Comparison of ENCODE assay signal across 8 cellular contexts in genomic region chr2:24047703-24048033, GRCh38. TPM values are rescaled to one million over a fixed set of nuclear protein-coding genes. Genes with fewer than 3 reads are reported as not detected.
DNase-seq lines count a peak whose midpoint lies in the region; ATAC-seq and TF ChIP-seq lines count a peak whose summit lies in the region.

No MANE protein-coding gene starts in this region.

- TF ChIP-seq EP300 in esophagus muscularis mucosa (IDR thresholded peaks at IDR 0.05) = no peak

- H4K20me1 ChIP-seq in OCI-LY3 (ENCODE audit: insufficient read depth, low read length) = no peaks in the 10 kb centered on the region

- no peaks in the 10 kb centered on the region for H3K9me3 Mint-ChIP-seq in activated CD4-positive, alpha-beta T cell treated with anti-CD3 and anti-CD28 coated beads for 36 hours (ENCODE audit: low read depth)
- no peaks in the 10 kb centered on the region for H3K9me3 Mint-ChIP-seq in stimulated activated naive B cell treated with anti-CD40 and anti-IgM and Interleukin-4, amounts not matched to agents 10 μg/mL and 1 μg/mL and 100 μg/mL, for 72 hours

- no peaks in the 10 kb centered on the region for H3K36me3 ChIP-seq in OCI-LY3 (replicated peaks; ENCODE audit: low read depth, low read length)
- no peaks in the 10 kb centered on the region for H3K36me3 ChIP-seq in esophagus muscularis mucosa

- peak overlapping the region; percentile 62 for H3K4me3 ChIP-seq in OCI-LY3 (ENCODE audit: low read length)
- H3K4me3 ChIP-seq in esophagus muscularis mucosa = peak overlapping the region; percentile 74 to 88 (median 82)

- intact Hi-C loops in activated CD4-positive, alpha-beta T cell treated with anti-CD3 and anti-CD28 coated beads for 36 hours (cut with DNase I, micrococcal nuclease) = loop anchor here (1.0 to 5.0 kb wide), 8 partner anchors 29 to 746 kb away; partner anchors contain the start of genes ATAD2B (in 2 of the 2), SF3B6 (in 2 of the 2), UBXN2A (in 2 of the 2) and CENPO (in 1 of the 2)
- intact Hi-C loops in esophagus muscularis mucosa (cut with DNase I) = loop anchor here (5.0 to 10.0 kb wide), 2 partner anchors 35 to 123 kb away; partner anchors contain the start of genes ATAD2B and TP53I3

- no peak overlapping the region for H3K27ac ChIP-seq in OCI-LY3 (ENCODE audit: low read length)
- H3K27ac ChIP-seq in esophagus muscularis mucosa (replicated peaks in 1 of 4) = peak overlapping the region in 1 of 4 donors; percentile 85

- DNase-seq in activated CD4-positive, alpha-beta T cell treated with anti-CD3 and anti-CD28 coated beads for 36 hours = no peak
- DNase-seq in activated CD4-positive, alpha-beta T cell treated with anti-CD3 and anti-CD28 coated beads for 1 hour = no peak
- DNase-seq in esophagus muscularis mucosa (ENCODE audit: extremely low spot score) (no peak), middle frontal gyrus (ENCODE audit: extremely low spot score, low spot score) (no peak), retina (no peak)
- no peak for DNase-seq in stimulated activated naive B cell treated with anti-CD40 and anti-IgM and Interleukin-4, amounts not matched to agents 10 μg/mL and 1 μg/mL and 100 μg/mL, for 72 hours

- H3K27me3 Mint-ChIP-seq in activated CD4-positive, alpha-beta T cell treated with anti-CD3 and anti-CD28 coated beads for 36 hours = peaks cover 5% of the 10 kb centered on the region
- no peaks in the 10 kb centered on the region for H3K27me3 Mint-ChIP-seq in stimulated activated naive B cell treated with anti-CD40 and anti-IgM and Interleukin-4, amounts not matched to agents 10 μg/mL and 1 μg/mL and 100 μg/mL, for 72 hours

- H3K9ac ChIP-seq in OCI-LY3 (ENCODE audit: low read length) = peak overlapping the region; percentile 36

- H3K4me1 ChIP-seq in OCI-LY3 (ENCODE audit: low read length) (peaks cover 16% of the 10 kb centered on the region), esophagus muscularis mucosa (peaks cover 13 to 48% (median 38%) of the 10 kb centered on the region in 4 donors)

- peaks cover 17% of the 10 kb centered on the region for H3K79me2 ChIP-seq in OCI-LY3 (ENCODE audit: low read length)

- ATAC-seq in activated CD4-positive, alpha-beta T cell treated with anti-CD3 and anti-CD28 coated beads for 36 hours = peak; percentile 3
- no peak for ATAC-seq in stimulated activated naive B cell treated with anti-CD40 and anti-IgM and Interleukin-4, amounts not matched to agents 10 μg/mL and 1 μg/mL and 100 μg/mL, for 72 hours (replicated peaks)
- no peak for ATAC-seq in HG03521 (IDR thresholded peaks at IDR 0.05; ENCODE audit: unreplicated experiment)

- TF ChIP-seq POLR2A in esophagus muscularis mucosa (IDR thresholded peaks at IDR 0.05; ENCODE audit: low read depth) = no peak

- H2AFZ ChIP-seq in OCI-LY3 (ENCODE audit: low read depth, low read length) = peak overlapping the region; percentile 76

- TF ChIP-seq CTCF in OCI-LY3 (IDR thresholded peaks at IDR 0.05; ENCODE audit: low read depth, low read length) = no peak
- TF ChIP-seq CTCF in esophagus muscularis mucosa (IDR thresholded peaks at IDR 0.05) = no peak

- H3K9me3 ChIP-seq in OCI-LY3 (ENCODE audit: insufficient read depth, low read length) = no peaks in the 10 kb centered on the region
- H3K9me3 ChIP-seq in esophagus muscularis mucosa = no peaks in the 10 kb centered on the region

- peaks cover 1% of the 10 kb centered on the region for H3K36me3 Mint-ChIP-seq in activated CD4-positive, alpha-beta T cell treated with anti-CD3 and anti-CD28 coated beads for 36 hours (ENCODE audit: low read depth)
- peaks cover 3 to 7% of the 10 kb centered on the region in 2 donors for H3K36me3 Mint-ChIP-seq in stimulated activated naive B cell treated with anti-CD40 and anti-IgM and Interleukin-4, amounts not matched to agents 10 μg/mL and 1 μg/mL and 100 μg/mL, for 72 hours

- POLR2A ChIA-PET in activated CD4-positive, alpha-beta T cell treated with anti-CD3 and anti-CD28 coated beads for 36 hours (lab: Charles Lee) = interaction anchor here (0.5 to 1.9 kb wide), 10 partner anchors 23 to 611 kb away, joined by 3 to 34 read pairs (median 5); partner anchors contain the start of genes ATAD2B, FAM228B and SF3B6

- CTCF ChIA-PET in activated CD4-positive, alpha-beta T cell treated with anti-CD3 and anti-CD28 coated beads for 36 hours (lab: Charles Lee) = interaction anchor here (0.8 to 2.1 kb wide), 8 partner anchors 13 to 223 kb away, joined by 3 to 14 read pairs (median 5); partner anchors contain the start of genes ATAD2B, SF3B6 and TP53I3

- WGBS in esophagus muscularis mucosa = 51% methylated on average over 8 of the region's 8 CpGs

- peak overlapping the region; percentile 88 for H3K4me3 Mint-ChIP-seq in activated CD4-positive, alpha-beta T cell treated with anti-CD3 and anti-CD28 coated beads for 36 hours
- H3K4me3 Mint-ChIP-seq in stimulated activated naive B cell treated with anti-CD40 and anti-IgM and Interleukin-4, amounts not matched to agents 10 μg/mL and 1 μg/mL and 100 μg/mL, for 72 hours = peak overlapping the region; percentile 92 to 98

- peaks cover 25% of the 10 kb centered on the region for H3K4me1 Mint-ChIP-seq in activated CD4-positive, alpha-beta T cell treated with anti-CD3 and anti-CD28 coated beads for 36 hours
- peaks cover 16 to 28% of the 10 kb centered on the region in 2 donors for H3K4me1 Mint-ChIP-seq in stimulated activated naive B cell treated with anti-CD40 and anti-IgM and Interleukin-4, amounts not matched to agents 10 μg/mL and 1 μg/mL and 100 μg/mL, for 72 hours

- peak overlapping the region; percentile 68 for H3K4me2 ChIP-seq in OCI-LY3 (ENCODE audit: low read length)

- H3K27me3 ChIP-seq in OCI-LY3 (ENCODE audit: low read depth, low read length) = 0 out of 2 replicates have a peak, but pooled peaks cover 6% of the 10 kb centered on the region
- no peaks in the 10 kb centered on the region for H3K27me3 ChIP-seq in esophagus muscularis mucosa

- H3K27ac Mint-ChIP-seq in activated CD4-positive, alpha-beta T cell treated with anti-CD3 and anti-CD28 coated beads for 36 hours = no peak overlapping the region
- peak overlapping the region; percentile 95 for H3K27ac Mint-ChIP-seq in stimulated activated naive B cell treated with anti-CD40 and anti-IgM and Interleukin-4, amounts not matched to agents 10 μg/mL and 1 μg/mL and 100 μg/mL, for 72 hours

RNA-seq across cellular contexts. Expression of gene WDCP, which starts 0.5 kb away (rescaled TPM):
- total RNA-seq in activated CD4-positive, alpha-beta T cell treated with anti-CD3 and anti-CD28 coated beads for 36 hours = 10 to 100 TPM; 13.2 to 21.5 TPM
- total RNA-seq in esophagus muscularis mucosa = 1 to 10 TPM; 4.5 to 9.1 (median 6.2) TPM

RNA-seq across cellular contexts. Expression of gene FKBP1B, which starts 1.9 kb away (rescaled TPM):
- total RNA-seq in activated CD4-positive, alpha-beta T cell treated with anti-CD3 and anti-CD28 coated beads for 36 hours = 1 to 10 TPM; 1.4 to 1.7 TPM
- total RNA-seq in esophagus muscularis mucosa = 10 to 100 TPM in 1 of 4 donors, 1 to 10 TPM in 3; 5.0 to 11.2 (median 6.2) TPM

RNA-seq across cellular contexts. Expression of gene SF3B6, which starts 28.5 kb away (rescaled TPM):
- total RNA-seq in activated CD4-positive, alpha-beta T cell treated with anti-CD3 and anti-CD28 coated beads for 36 hours = 100 to 1,000 TPM; 128 to 143 TPM
- 100 to 1,000 TPM in 3 of 4 donors, 10 to 100 TPM in 1; 86.9 to 121 (median 113) TPM for total RNA-seq in esophagus muscularis mucosa

RNA-seq across cellular contexts. Expression of gene TP53I3, which starts 37.0 kb away (rescaled TPM):
- total RNA-seq in activated CD4-positive, alpha-beta T cell treated with anti-CD3 and anti-CD28 coated beads for 36 hours = 1 to 10 TPM; 1.0 to 1.2 TPM
- total RNA-seq in esophagus muscularis mucosa = 10 to 100 TPM in 2 of 4 donors, 1 to 10 TPM in 2; 5.3 to 11.3 (median 9.6) TPM

RNA-seq across cellular contexts. Expression of gene MFSD2B, which starts 37.8 kb away (rescaled TPM):
- not detected for total RNA-seq in activated CD4-positive, alpha-beta T cell treated with anti-CD3 and anti-CD28 coated beads for 36 hours
- under 1 TPM in 1 of 4 donors, not detected in 3; 0.33 TPM for total RNA-seq in esophagus muscularis mucosa
